Comparison of ENCODE assay signal across 9 cellular contexts in genomic region chr21:16533692-16534407, GRCh38.
DNase-seq lines count a peak whose midpoint lies in the region; ATAC-seq and TF ChIP-seq lines count a peak whose summit lies in the region.
"Had no signal": no experiment of that assay in that cellular context is flagged by ENCODE, and none has a peak within 500 bp of the region (broad histone marks: within the 10 kb centered on the region; RNA-seq: fewer than 3 reads in every experiment).

No MANE protein-coding gene starts in this region.

- peaks cover 17 to 36% (median 28%) of the 10 kb centered on the region in 5 experiments for H3K9me3 Mint-ChIP-seq in brain
- H3K9me3 Mint-ChIP-seq in Calu3 (ENCODE audit: low read depth, unreplicated experiment) = no peaks in the 10 kb centered on the region

- CTCF ChIA-PET in Calu3 (lab: Charles Lee) = no interaction called here

- no peak for DNase-seq in HFF-Myc (ENCODE audit: extremely low read depth, low read depth)
- no peak for DNase-seq in left ventricle myocardium superior
- DNase-seq in spleen = no peak
- DNase-seq in COR-L47 (lab: John Stamatoyannopoulos, UW) = no peak
- no peak for DNase-seq in Calu3
- DNase-seq: activated T-cell treated with anti-CD3 and anti-CD28 coated beads, Interleukin-2, amount 50 U/mL, for 24 hours had no signal

- H3K36me3 ChIP-seq in spleen = no peaks in the 10 kb centered on the region

- H3K4me1 Mint-ChIP-seq in brain (peaks cover 59% of the 10 kb centered on the region), Calu3 (ENCODE audit: low read depth, unreplicated experiment) (no peaks in the 10 kb centered on the region)

- no peaks in the 10 kb centered on the region for H3K4me1 ChIP-seq in spleen

- H3K4me3 Mint-ChIP-seq in brain = peak overlapping the region; percentile 61 to 97 (median 85)
- no peak overlapping the region for H3K4me3 Mint-ChIP-seq in Calu3 (ENCODE audit: low read depth, unreplicated experiment)
- H3K4me3 Mint-ChIP-seq: activated T-cell treated with anti-CD3 and anti-CD28 coated beads, Interleukin-2, amount 50 U/mL, for 24 hours had no signal

- WGBS in spleen, 5 donors = 77 to 85% (median 83%) methylated on average over 9 of the region's 9 CpGs

- H3K27ac ChIP-seq in skin epidermis (peak overlapping the region in 20 of 21 experiments; percentile 24 to 88 (median 78)), spleen (no peak overlapping the region)

- BruUV-seq in Calu3 (replicated peaks; lab: Mats Ljungman, UMichigan) = no TSS peak

- H3K9me3 ChIP-seq in spleen = peaks cover 0 to 18% (median 0%) of the 10 kb centered on the region in 8 donors

- H3K36me3 Mint-ChIP-seq in brain (peaks cover 37% of the 10 kb centered on the region), Calu3 (ENCODE audit: insufficient read depth, unreplicated experiment) (no peaks in the 10 kb centered on the region)

- TF ChIP-seq CTCF in HFF-Myc (IDR thresholded peaks at IDR 0.05; ENCODE audit: low read depth, low read length, missing control alignments) = no peak
- TF ChIP-seq CTCF in brain (conservative IDR thresholded peaks at IDR 0.05) = no peak
- no peak for TF ChIP-seq CTCF in spleen (IDR thresholded peaks at IDR 0.05 in 8 of 11, conservative IDR thresholded peaks at IDR 0.05 in 3 of 11)
- TF ChIP-seq CTCF in Calu3 (IDR thresholded peaks at IDR 0.05; ENCODE audit: unreplicated experiment) = no peak

- peak; percentile 41 for ATAC-seq in left ventricle myocardium superior
- no peak for ATAC-seq in GM21360 (IDR thresholded peaks at IDR 0.05; ENCODE audit: unreplicated experiment)

- intact Hi-C loops in left ventricle myocardium superior (cut with micrococcal nuclease) (no loop called here), spleen (cut with DNase I; ENCODE audit: low total_unique reads) (no loop called here), Calu3 (cut with micrococcal nuclease; ENCODE audit: unreplicated experiment) (no loop called here)

- H3K4me3 ChIP-seq in HFF-Myc (replicated peaks; ENCODE audit: low read depth, low read length) (peak overlapping the region; percentile 27), skin epidermis (peak overlapping the region in 6 of 7 experiments; percentile 12 to 42 (median 27)), spleen (no peak overlapping the region)

- H3K27ac Mint-ChIP-seq in brain (peak overlapping the region; percentile 89 to 98 (median 94)), Calu3 (ENCODE audit: unreplicated experiment) (no peak overlapping the region)
- H3K27ac Mint-ChIP-seq: activated T-cell treated with anti-CD3 and anti-CD28 coated beads, Interleukin-2, amount 50 U/mL, for 24 hours had no signal

- no peaks in the 10 kb centered on the region for H3K27me3 ChIP-seq in spleen (replicated peaks in 1 of 7)

- H3K27me3 Mint-ChIP-seq in brain = peaks cover 7% of the 10 kb centered on the region
- H3K27me3 Mint-ChIP-seq in Calu3 (ENCODE audit: unreplicated experiment) = no peaks in the 10 kb centered on the region
- H3K27me3 Mint-ChIP-seq: activated T-cell treated with anti-CD3 and anti-CD28 coated beads, Interleukin-2, amount 50 U/mL, for 24 hours had no signal

- TF ChIP-seq POLR2A in spleen (IDR thresholded peaks at IDR 0.05) = no peak

Comparison
In these comparisons a context has a peak if more than half of its experiments do, and no peak if none do; other contexts are left out.
1. H3K4me3 ChIP-seq: peak in HFF-Myc (single experiment) and skin epidermis (6 of 7); none in spleen (0 of 8).
2. H3K27ac ChIP-seq: peak in skin epidermis (20 of 21); none in spleen (0 of 8).